ENCODE assay signal across 9 cellular contexts in genomic region chr7:29289156-29290021, GRCh38.
DNase-seq lines count a peak whose midpoint lies in the region; ATAC-seq, FAIRE-seq and TF ChIP-seq lines count a peak whose summit lies in the region.
"Had no signal": no experiment of that assay in that cellular context is flagged by ENCODE, and none has a peak within 500 bp of the region (broad histone marks: within the 10 kb centered on the region; RNA-seq: fewer than 3 reads in every experiment).

No MANE protein-coding gene starts in this region.

- H4K20me1 ChIP-seq in Karpas-422 (ENCODE audit: insufficient read depth, low read depth, low read length) (no peaks in the 10 kb centered on the region), astrocyte (ENCODE audit: insufficient read depth, low read length) (peaks cover 4% of the 10 kb centered on the region)

- H3K4me1 Mint-ChIP-seq in astrocyte (ENCODE audit: low read depth, unreplicated experiment) (peaks cover 17% of the 10 kb centered on the region), natural killer cell (peaks cover 30 to 36% of the 10 kb centered on the region in 2 donors)

- H2BK120ac ChIP-seq in trophoblast cell (ENCODE audit: insufficient read depth, low read length, poor library complexity) = no peak overlapping the region

- H3K9me3 ChIP-seq in Karpas-422 (ENCODE audit: low read length) (no peaks in the 10 kb centered on the region), astrocyte (ENCODE audit: insufficient read depth, low read depth, low read length) (no peaks in the 10 kb centered on the region), trophoblast cell (ENCODE audit: insufficient read depth, low read depth, low read length) (no peaks in the 10 kb centered on the region)

- H3K4me2 ChIP-seq in Karpas-422 (ENCODE audit: low read depth, low read length, poor library complexity, severe bottlenecking) (peak overlapping the region; percentile 82), astrocyte (ENCODE audit: low read length) (peak overlapping the region; percentile 54), trophoblast cell (ENCODE audit: low read length) (no peak overlapping the region)

- H3K27ac Mint-ChIP-seq in astrocyte (ENCODE audit: unreplicated experiment) (no peak overlapping the region), natural killer cell (no peak overlapping the region)

- H2AFZ ChIP-seq in Karpas-422 (ENCODE audit: low read length) (no peak overlapping the region), astrocyte (ENCODE audit: low read depth, low read length) (no peak overlapping the region), trophoblast cell (ENCODE audit: insufficient read depth, low read length, poor library complexity) (no peak overlapping the region)
- H2AFZ ChIP-seq: parathyroid adenoma had no signal

- H3K27ac ChIP-seq in Karpas-422 (ENCODE audit: low read length) (peak overlapping the region; percentile 99), astrocyte (ENCODE audit: low read depth, low read length) (no peak overlapping the region), trophoblast cell (ENCODE audit: low read depth, low read length) (no peak overlapping the region)
- H3K27ac ChIP-seq: parathyroid adenoma had no signal

- H3K36me3 ChIP-seq in Karpas-422 (ENCODE audit: insufficient read depth, low read length) = no peaks in the 10 kb centered on the region
- no peaks in the 10 kb centered on the region for H3K36me3 ChIP-seq in astrocyte (ENCODE audit: insufficient read depth, low read length)
- H3K36me3 ChIP-seq in trophoblast cell (ENCODE audit: control insufficient read depth in 1 of 2, insufficient read depth in 2 of 2, low read length in 2 of 2) = peaks cover 3 to 5% of the 10 kb centered on the region in 2 experiments

- H3K79me1 ChIP-seq in trophoblast cell (ENCODE audit: low read length) = no peaks in the 10 kb centered on the region

- H3K4me3 ChIP-seq in Karpas-422 (ENCODE audit: low read length) (peak overlapping the region; percentile 63), astrocyte (ENCODE audit: insufficient read depth, low read depth, low read length) (no peak overlapping the region), trophoblast cell (ENCODE audit: low read depth, low read length) (no peak overlapping the region)

- ATAC-seq in GM21515 (IDR thresholded peaks at IDR 0.05; ENCODE audit: unreplicated experiment) = peak; percentile 68
- no peak for ATAC-seq in natural killer cell

- no peak overlapping the region for H2BK12ac ChIP-seq in trophoblast cell (ENCODE audit: low read length)

- H2BK5ac ChIP-seq in trophoblast cell (ENCODE audit: low read depth, low read length, poor library complexity) = no peak overlapping the region

- H3K79me2 ChIP-seq in Karpas-422 (ENCODE audit: low read length) = no peaks in the 10 kb centered on the region
- no peaks in the 10 kb centered on the region for H3K79me2 ChIP-seq in astrocyte (ENCODE audit: insufficient read depth, low read length)
- no peaks in the 10 kb centered on the region for H3K79me2 ChIP-seq in trophoblast cell (ENCODE audit: control insufficient read depth, insufficient read depth, low read length, poor library complexity)
- H3K79me2 ChIP-seq: parathyroid adenoma had no signal

- no peak overlapping the region for H2AK5ac ChIP-seq in trophoblast cell (ENCODE audit: low read length)

- H3K9me2 ChIP-seq in Karpas-422 (replicated peaks; ENCODE audit: insufficient read depth, low read length) = no peaks in the 10 kb centered on the region

- no peak overlapping the region for H3K18ac ChIP-seq in trophoblast cell (ENCODE audit: low read length)

- TF ChIP-seq CTCF in astrocyte (IDR thresholded peaks at IDR 0.05; ENCODE audit: insufficient read depth, low read depth, low read length) (no peak), natural killer cell (IDR thresholded peaks at IDR 0.05) (no peak)

- no peak overlapping the region for H3K4ac ChIP-seq in trophoblast cell (ENCODE audit: low read depth, low read length)

- no peak overlapping the region for H4K12ac ChIP-seq in trophoblast cell (ENCODE audit: low read depth, low read length)

- H4K91ac ChIP-seq in trophoblast cell (ENCODE audit: low read depth, low read length) = no peak overlapping the region

- H3K4me3 Mint-ChIP-seq in astrocyte (ENCODE audit: unreplicated experiment) (no peak overlapping the region), natural killer cell (no peak overlapping the region)

- DNase-seq in DMS153 treated with DMSO at 0.1 percent for 48 hours (lab: John Stamatoyannopoulos, UW; ENCODE audit: unreplicated experiment) = peak; percentile 84
- DNase-seq in Karpas-422 = peak; percentile 96
- DNase-seq in astrocyte (ENCODE audit: low read depth) = peak; percentile 57
- peak; percentile 67 to 71 for DNase-seq in trophoblast cell
- no peak for DNase-seq in T-helper 9 cell
- DNase-seq in stimulated activated naive CD4-positive, alpha-beta T cell treated with Interleukin-2 at 50 U/mL for 16 hours (lab: John Stamatoyannopoulos, UW) = no peak
- DNase-seq in natural killer cell = no peak

- no peak overlapping the region for H3K23ac ChIP-seq in trophoblast cell (ENCODE audit: low read length)

- H3K9me3 Mint-ChIP-seq in astrocyte (ENCODE audit: unreplicated experiment) (peaks cover 1% of the 10 kb centered on the region), natural killer cell (no peaks in the 10 kb centered on the region)

- peaks cover 97% of the 10 kb centered on the region for H3K4me1 ChIP-seq in Karpas-422 (ENCODE audit: low read length)
- peaks cover 37% of the 10 kb centered on the region for H3K4me1 ChIP-seq in astrocyte (ENCODE audit: insufficient read depth, low read length)
- peaks cover 0 to 17% of the 10 kb centered on the region in 2 experiments for H3K4me1 ChIP-seq in trophoblast cell (ENCODE audit: control insufficient read depth in 1 of 2, insufficient read depth in 2 of 2, low read length in 2 of 2)
- H3K4me1 ChIP-seq: parathyroid adenoma had no signal

- FAIRE-seq in astrocyte (lab: Jason Lieb, UNC) = no peak

- no peak overlapping the region for H4K8ac ChIP-seq in trophoblast cell (ENCODE audit: low read depth, low read length)

- no peaks in the 10 kb centered on the region for H3K27me3 ChIP-seq in Karpas-422 (ENCODE audit: low read length)
- peaks cover 16% of the 10 kb centered on the region for H3K27me3 ChIP-seq in astrocyte (ENCODE audit: insufficient read depth, low read length)
- no peaks in the 10 kb centered on the region for H3K27me3 ChIP-seq in trophoblast cell (ENCODE audit: insufficient read depth, low read length)

- no CpG with 5 or more reads among the region's 15 CpGs for whole genome bisulfite sequencing in trophoblast cell (ENCODE audit: extremely low coverage, insufficient coverage, insufficient read length)

- H3K36me3 Mint-ChIP-seq in astrocyte (ENCODE audit: low read depth, unreplicated experiment) = no peaks in the 10 kb centered on the region
- no peaks in the 10 kb centered on the region for H3K36me3 Mint-ChIP-seq in natural killer cell

- H3K27me3 Mint-ChIP-seq in astrocyte (ENCODE audit: low read depth, unreplicated experiment) (peaks cover 26% of the 10 kb centered on the region), natural killer cell (ENCODE audit: low read depth in 2 of 2) (peaks cover 10 to 20% of the 10 kb centered on the region in 2 donors)

- H3K9ac ChIP-seq in Karpas-422 (ENCODE audit: low read length) (peak overlapping the region; percentile 88), astrocyte (ENCODE audit: low read length) (no peak overlapping the region), trophoblast cell (ENCODE audit: low read length) (no peak overlapping the region)
- H3K9ac ChIP-seq: parathyroid adenoma had no signal

- no peak overlapping the region for H3K14ac ChIP-seq in trophoblast cell (ENCODE audit: low read length)

- intact Hi-C loops in natural killer cell (cut with micrococcal nuclease) = no loop called here

Comparison
In these comparisons a context has a peak if more than half of its experiments do, and no peak if none do; other contexts are left out.
1. DNase-seq: peak in DMS153 treated with DMSO at 0.1 percent for 48 hours (single experiment), Karpas-422 (single experiment), astrocyte (single experiment) and trophoblast cell (2 of 2); none in T-helper 9 cell (single experiment), stimulated activated naive CD4-positive, alpha-beta T cell treated with Interleukin-2 at 50 U/mL for 16 hours (single experiment) and natural killer cell (single experiment).